In the genomic region with DNA sequence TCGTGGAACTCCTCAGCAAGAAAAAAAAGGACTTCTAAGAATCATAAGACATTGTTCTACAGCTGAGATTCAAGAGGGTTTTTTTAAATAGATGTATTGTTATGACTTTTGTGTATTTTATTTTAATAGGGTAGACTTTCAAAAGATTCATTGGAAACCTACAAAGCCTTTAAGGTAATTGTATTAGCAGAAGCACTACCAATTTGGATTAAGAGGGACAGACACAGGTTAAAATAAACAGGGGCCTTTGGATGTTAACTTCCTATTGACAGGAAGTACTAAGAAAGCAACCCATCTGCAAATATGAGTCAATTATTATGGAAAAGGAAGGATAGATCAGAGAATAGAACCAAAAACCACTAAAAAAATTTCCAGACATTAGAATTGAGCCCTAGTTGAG, we compare ENCODE assay signal across 8 cellular contexts.
"Had no signal": no experiment of that assay in that cellular context is flagged by ENCODE, and none has a peak within 500 bp of the region (broad histone marks: within the 10 kb centered on the region; RNA-seq: fewer than 3 reads in every experiment).

No MANE protein-coding gene starts in this region.

- ATAC-seq: HepG2 had no signal

- H3K27ac ChIP-seq: HL-60, KMS-11 had no signal

- DNase-seq: IMR-90, KBM-7, KG1 had no signal

- H3K4me3 Mint-ChIP-seq: IgD-negative memory B cell had no signal

- H3K36me3 Mint-ChIP-seq: IgD-negative memory B cell had no signal

- FAIRE-seq: HepG2, HTR-8/SVneo had no signal

- H3K27me3 Mint-ChIP-seq: IgD-negative memory B cell had no signal

- H3K9ac ChIP-seq: KMS-11 had no signal

- H3K27ac Mint-ChIP-seq: IgD-negative memory B cell had no signal

- H3K4me1 Mint-ChIP-seq: IgD-negative memory B cell had no signal

- H3K4me2 ChIP-seq: KMS-11 had no signal
